ENCODE assay signal across 21 cellular contexts in the genomic region with DNA sequence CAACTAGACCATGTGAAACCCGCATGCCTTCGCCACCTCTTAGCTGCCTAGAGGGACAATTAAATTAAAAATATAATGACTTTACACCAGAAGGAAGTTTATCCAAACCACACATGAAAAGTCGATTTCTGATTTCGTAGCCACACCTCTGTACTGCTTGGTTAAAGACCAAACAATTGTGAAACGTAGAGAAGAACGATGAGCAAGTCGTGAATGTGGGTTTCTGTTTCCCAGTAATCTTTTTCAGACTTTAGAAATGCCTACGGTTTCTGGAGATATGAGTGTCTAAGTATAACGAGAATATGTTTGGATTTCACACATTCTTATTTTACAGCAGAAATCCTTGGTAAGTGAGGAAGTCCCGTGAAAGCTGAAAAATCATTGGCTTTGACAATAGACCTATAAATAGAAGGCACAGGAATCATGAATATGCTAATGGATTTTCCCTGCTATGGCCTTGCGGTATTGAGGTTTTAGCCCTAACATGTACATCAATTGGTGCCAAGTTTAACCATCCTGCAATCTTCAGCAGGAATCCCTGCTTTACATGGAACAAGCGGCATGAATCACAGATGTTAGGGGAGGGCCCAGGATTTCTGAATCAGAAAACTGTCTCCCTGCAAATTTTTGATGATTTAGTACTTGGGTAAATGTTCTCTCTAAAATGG.
DNase-seq lines count a peak whose midpoint lies in the region; ATAC-seq and TF ChIP-seq lines count a peak whose summit lies in the region.
"Had no signal": no experiment of that assay in that cellular context is flagged by ENCODE, and none has a peak within 500 bp of the region (broad histone marks: within the 10 kb centered on the region; RNA-seq: fewer than 3 reads in every experiment).

No MANE protein-coding gene starts in this region.

- H3K36me3 ChIP-seq in osteoblast (ENCODE audit: insufficient read depth, low read length) (no peaks in the 10 kb centered on the region), OCI-LY7 (ENCODE audit: insufficient read depth, low read length) (no peaks in the 10 kb centered on the region)
- H3K36me3 ChIP-seq: vagina had no signal

- no peaks in the 10 kb centered on the region for H4K20me1 ChIP-seq in osteoblast (ENCODE audit: insufficient read depth, low read length)
- no peaks in the 10 kb centered on the region for H4K20me1 ChIP-seq in OCI-LY7 (ENCODE audit: insufficient read depth, low read length)

- POLR2A ChIA-PET in OCI-LY7 (lab: Charles Lee): interaction anchor here (1.0 kb wide), 1 partner anchor 15 kb away, joined by 4 read pairs; no protein-coding TSS in a partner anchor

- H3K4me3 ChIP-seq in osteoblast (ENCODE audit: insufficient read depth, low read length) (peak overlapping the region; percentile 26), OCI-LY7 (ENCODE audit: low read depth, low read length, poor library complexity, severe bottlenecking) (no peak overlapping the region)
- H3K4me3 ChIP-seq: vagina had no signal

- H3K27me3 ChIP-seq in osteoblast (ENCODE audit: insufficient read depth, low read length): no peaks in the 10 kb centered on the region
- H3K27me3 ChIP-seq: vagina had no signal

- H3K9me2 ChIP-seq in OCI-LY7 (ENCODE audit: insufficient read depth, low read length): no peaks in the 10 kb centered on the region

- peak overlapping the region; percentile 76 for H3K27ac ChIP-seq in osteoblast (ENCODE audit: low read depth, low read length)
- no peak overlapping the region for H3K27ac ChIP-seq in OCI-LY7 (ENCODE audit: low read depth, low read length, poor library complexity, severe bottlenecking)
- H3K27ac ChIP-seq: KMS-11, vagina had no signal

- CTCF ChIA-PET in OCI-LY7 (lab: Charles Lee; ENCODE audit: unreplicated experiment): no interaction called here

- H3K4me2 ChIP-seq in osteoblast (ENCODE audit: insufficient read depth, low read length): peak overlapping the region; percentile 62
- H3K4me2 ChIP-seq in OCI-LY7 (ENCODE audit: low read length): no peak overlapping the region
- H3K4me2 ChIP-seq: KMS-11 had no signal

- H3K79me2 ChIP-seq in osteoblast (ENCODE audit: insufficient read depth, low read length): no peaks in the 10 kb centered on the region
- no peaks in the 10 kb centered on the region for H3K79me2 ChIP-seq in OCI-LY7 (ENCODE audit: insufficient read depth, low read depth, low read length)

- no peak for ATAC-seq in GM21619 (IDR thresholded peaks at IDR 0.05; ENCODE audit: unreplicated experiment)
- no peak for ATAC-seq in stimulated activated naive CD8-positive, alpha-beta T cell treated with anti-CD3 and anti-CD28 coated beads, Interleukin-15, Interleukin-2, amounts not matched to agents 100 U/mL and 50 U/mL, for 24 hours
- ATAC-seq: Right ventricle myocardium inferior had no signal

- TF ChIP-seq CTCF in osteoblast (IDR thresholded peaks at IDR 0.05; ENCODE audit: extremely low read depth, low read depth, low read length) (no peak), OCI-LY7 (conservative IDR thresholded peaks at IDR 0.05; ENCODE audit: low read length) (no peak)

- H3K9me3 ChIP-seq in osteoblast (ENCODE audit: low read depth, low read length): no peaks in the 10 kb centered on the region
- no peaks in the 10 kb centered on the region for H3K9me3 ChIP-seq in OCI-LY7 (ENCODE audit: low read length)
- H3K9me3 ChIP-seq: vagina had no signal

- peaks cover 17% of the 10 kb centered on the region for H3K4me1 ChIP-seq in osteoblast (ENCODE audit: insufficient read depth, low read length)
- H3K4me1 ChIP-seq in OCI-LY7 (ENCODE audit: insufficient read depth, low read length, poor library complexity, severe bottlenecking): no peaks in the 10 kb centered on the region

- DNase-seq in GM03348 (ENCODE audit: low spot score) (peak; percentile 87), NCI-H2171 treated with DMSO at 0.1 percent for 48 hours (lab: John Stamatoyannopoulos, UW) (peak; percentile 56), dedifferentiated amniotic fluid mesenchymal stem cell (ENCODE audit: extremely low spot score) (peak; percentile 78), osteoblast (ENCODE audit: insufficient read length, low spot score, missing footprints) (peak; percentile 95), HuH-7.5 (ENCODE audit: low spot score) (no peak), OCI-LY7 (ENCODE audit: low spot score) (no peak)
- no peak for DNase-seq in stimulated activated naive CD8-positive, alpha-beta T cell treated with anti-CD3 and anti-CD28 coated beads, Interleukin-15, Interleukin-2, amounts not matched to agents 100 U/mL and 50 U/mL, for 24 hours
- DNase-seq: activated CD4-positive, alpha-beta T cell treated with anti-CD3 and anti-CD28 coated beads, Interleukin-2, amount 50 U/mL, for 48 hours; anterior cingulate cortex; effector CD4-positive, alpha-beta T cell; head of caudate nucleus; left cardiac atrium; naive B cell; NCI-H2029; NCI-H774; stimulated activated CD4-positive, alpha-beta T cell treated with anti-CD3 and anti-CD28 coated beads, Interleukin-2, amount 100 ng/mL, for 48 hours; T1000 had no signal

- intact Hi-C loops in OCI-LY7 (cut with micrococcal nuclease; ENCODE audit: unreplicated experiment): no loop called here

- no TSS peak for BruUV-seq in OCI-LY7 (replicated peaks; lab: Mats Ljungman, UMichigan)

- peak overlapping the region; percentile 45 for H2AFZ ChIP-seq in osteoblast (ENCODE audit: low read length)
- no peak overlapping the region for H2AFZ ChIP-seq in OCI-LY7 (ENCODE audit: low read length)

Comparison
In these comparisons a context has a peak if more than half of its experiments do, and no peak if none do; other contexts are left out.
1. DNase-seq: peak in GM03348 (single experiment), NCI-H2171 treated with DMSO at 0.1 percent for 48 hours (single experiment), dedifferentiated amniotic fluid mesenchymal stem cell (single experiment) and osteoblast (single experiment); none in HuH-7.5 (single experiment), stimulated activated naive CD8-positive, alpha-beta T cell treated with anti-CD3 and anti-CD28 coated beads, Interleukin-15, Interleukin-2, amounts not matched to agents 100 U/mL and 50 U/mL, for 24 hours (single experiment) and OCI-LY7 (single experiment).